9 cellular contexts compared by ENCODE assay signal in genomic region chr18:23452728-23453656, GRCh38. TPM values are rescaled to one million over a fixed set of nuclear protein-coding genes. Genes with fewer than 3 reads are reported as not detected.
DNase-seq lines count a peak whose midpoint lies in the region; ATAC-seq, FAIRE-seq and TF ChIP-seq lines count a peak whose summit lies in the region.
"Had no signal": no experiment of that assay in that cellular context is flagged by ENCODE, and none has a peak within 500 bp of the region (broad histone marks: within the 10 kb centered on the region; RNA-seq: fewer than 3 reads in every experiment).

RIOK3 (plus strand) TSS chr18:23453287; CDS start chr18:23453440, 153 bp downstream.

- peak; percentile 96 for ATAC-seq in HG03432 (IDR thresholded peaks at IDR 0.05; ENCODE audit: unreplicated experiment)

- peak; percentile 44 for FAIRE-seq in kidney (lab: Jason Lieb, UNC)
- FAIRE-seq: islet of Langerhans had no signal

- intact Hi-C loops in kidney (cut with DNase I) = no loop called here

- peaks cover 0 to 12% of the 10 kb centered on the region in 2 donors for H3K4me1 ChIP-seq in kidney (ENCODE audit: control insufficient read depth in 1 of 2, insufficient read depth in 1 of 2, low read depth in 1 of 2, low read length in 2 of 2)

- H3K27ac ChIP-seq in kidney (ENCODE audit: low read depth in 2 of 2, low read length in 2 of 2) = peak within 1 kb of the TSS; percentile 97

- peak; percentile 94 for TF ChIP-seq POLR2A in GM19099 (IDR thresholded peaks at IDR 0.05; ENCODE audit: extremely low read depth, insufficient read length, low read depth)

- TF ChIP-seq CTCF in kidney (IDR thresholded peaks at IDR 0.05; ENCODE audit: borderline replicate concordance, extremely low read depth, insufficient read depth) = no peak

- no peaks in the 10 kb centered on the region for H3K9me3 ChIP-seq in kidney (ENCODE audit: control insufficient read depth in 1 of 2, low read length in 2 of 2)

- peak within 1 kb of the TSS; percentile 98 for H3K4me3 ChIP-seq in kidney (ENCODE audit: low read length in 2 of 2)

- peak within 1 kb of the TSS; percentile 90 to 92 for H3K9ac ChIP-seq in kidney (ENCODE audit: low read length in 2 of 2)

- peak; percentile 98 for DNase-seq in AG20443 (ENCODE audit: low spot score)
- peak; percentile 84 for DNase-seq in NCI-H510A (lab: John Stamatoyannopoulos, UW)
- peak; percentile 74 for DNase-seq in activated CD4-positive, alpha-beta T cell treated with anti-CD3 and anti-CD28 coated beads for 1 hour
- peak; percentile 98 for DNase-seq in cerebellum (ENCODE audit: low spot score)
- peak; percentile 100 for DNase-seq in kidney
- DNase-seq in stimulated activated CD4-positive, alpha-beta T cell treated with anti-CD3 and anti-CD28 coated beads, Interleukin-15, amount 100 ng/mL, for 24 hours = peak; percentile 96

- no peaks in the 10 kb centered on the region for H3K36me3 ChIP-seq in kidney (ENCODE audit: control insufficient read depth in 1 of 2, insufficient read depth in 2 of 2, low read length in 2 of 2)

RNA-seq across cellular contexts. Expression of gene RIOK3, which starts in this region (rescaled TPM):
- total RNA-seq in cerebellum (59.2 TPM), kidney (64.9 TPM)
- polyA plus RNA-seq in kidney (ENCODE audit: insufficient read depth, low read depth, low replicate concordance) = 30.1 TPM

Comparison
In these comparisons a context has a peak if more than half of its experiments do, and no peak if none do; other contexts are left out.
1. Peak in every context shown above with its lines: DNase-seq, ATAC-seq, H3K4me3 ChIP-seq and H3K27ac ChIP-seq.